16 cellular contexts compared by ENCODE assay signal in genomic region chr6:33292996-33293682, GRCh38. TPM values are rescaled to one million over a fixed set of nuclear protein-coding genes. Genes with fewer than 3 reads are reported as not detected.
DNase-seq lines count a peak whose midpoint lies in the region; ATAC-seq and TF ChIP-seq lines count a peak whose summit lies in the region.
"Had no signal": no experiment of that assay in that cellular context is flagged by ENCODE, and none has a peak within 500 bp of the region (broad histone marks: within the 10 kb centered on the region; RNA-seq: fewer than 3 reads in every experiment).

No MANE protein-coding gene starts in this region.

- H3K4me3 Mint-ChIP-seq in nephron: peak overlapping the region in 2 of 3 experiments; percentile 16 to 68
- H3K4me3 Mint-ChIP-seq: CD8-positive, alpha-beta T cell had no signal

- peaks cover 19% of the 10 kb centered on the region for H3K36me3 Mint-ChIP-seq in nephron (ENCODE audit: low read depth)

- H3K27me3 Mint-ChIP-seq in nephron (ENCODE audit: low read depth): no peaks in the 10 kb centered on the region

- no peak for TF ChIP-seq CTCF in nephron (IDR thresholded peaks at IDR 0.05; ENCODE audit: unreplicated experiment in 3 of 3)

- intact Hi-C loops in Right ventricle myocardium superior (cut with DNase I) (loop anchor here (10.0 kb wide), 1 partner anchor 122 kb away; the partner anchor contains the start of genes CUTA and PHF1), right cardiac atrium (cut with DNase I) (no loop called here)

- H3K9me3 ChIP-seq in right cardiac atrium (ENCODE audit: control insufficient read depth, low read length): no peaks in the 10 kb centered on the region

- no peak for ATAC-seq in Right ventricle myocardium superior (ENCODE audit: poor library complexity)
- ATAC-seq in right cardiac atrium: no peak
- no peak for ATAC-seq in HG02885 (IDR thresholded peaks at IDR 0.05; ENCODE audit: poor library complexity, unreplicated experiment)
- ATAC-seq: CD8-positive, alpha-beta T cell; PC-3 had no signal

- 81% methylated on average over 16 of the region's 16 CpGs for WGBS in right cardiac atrium

- no peak overlapping the region for H3K27ac ChIP-seq in right cardiac atrium (ENCODE audit: low read length)
- H3K27ac ChIP-seq: HL-60 had no signal

- H3K4me1 Mint-ChIP-seq in nephron: peaks cover 30% of the 10 kb centered on the region

- H3K9me3 Mint-ChIP-seq in nephron: no peaks in the 10 kb centered on the region
- H3K9me3 Mint-ChIP-seq: CD8-positive, alpha-beta T cell had no signal

- peaks cover 7% of the 10 kb centered on the region for H3K4me1 ChIP-seq in right cardiac atrium (ENCODE audit: control insufficient read depth, insufficient read depth, low read length)

- peak overlapping the region in 1 of 3 experiments; percentile 67 for H3K27ac Mint-ChIP-seq in nephron

- no peaks in the 10 kb centered on the region for H3K27me3 ChIP-seq in right cardiac atrium (ENCODE audit: control insufficient read depth, insufficient read depth)

- DNase-seq in Right ventricle myocardium superior (peak; percentile 17), right cardiac atrium (no peak), NCI-H1092 (lab: John Stamatoyannopoulos, UW) (no peak), HT-29 (ENCODE audit: low spot score) (no peak)
- DNase-seq: CD8-positive, alpha-beta T cell; DMS79; KG1; NCI-H1436; NCI-H2029; NCI-H510A; NCI-H774; PC-3 had no signal

- H3K4me3 ChIP-seq in right cardiac atrium (ENCODE audit: low read length): no peak overlapping the region

TF ChIP-seq in PFSK-1, 5 proteins besides CTCF, POLR2A, EP300 and RAD21:
- TF ChIP-seq TAF1 (IDR thresholded peaks at IDR 0.05; ENCODE audit: borderline replicate concordance, insufficient read depth, low read length) (no peak), POLR2AphosphoS5 (IDR thresholded peaks at IDR 0.05; ENCODE audit: low read depth, low read length) (peak; percentile 51)

RNA-seq across cellular contexts. Expression of gene PFDN6, which starts 3.7 kb away (rescaled TPM):
- 44.4 TPM for total RNA-seq in Right ventricle myocardium superior
- total RNA-seq in right cardiac atrium: 10 to 100 TPM; 44.4 to 60.0 (median 50.1) TPM
- 143 TPM for polyA plus RNA-seq in right cardiac atrium
- 94.4 TPM for polyA plus RNA-seq in PFSK-1 (2012; ENCODE audit: insufficient read length, low read depth)
- 86.8 and 90.7 TPM in 2 replicates for total RNA-seq in HT-29 (2014; rRNA removed; shearing (Covaris generic))

RNA-seq across cellular contexts. Expression of gene WDR46, which starts 4.1 kb away (rescaled TPM):
- total RNA-seq in Right ventricle myocardium superior (12.8 TPM), right cardiac atrium (10 to 100 TPM; 16.3 to 31.1 (median 18.5) TPM)
- 15.5 TPM for polyA plus RNA-seq in right cardiac atrium
- polyA plus RNA-seq in PFSK-1 (2012; ENCODE audit: insufficient read length, low read depth): 173 TPM
- total RNA-seq in HT-29 (2014; rRNA removed; shearing (Covaris generic)): 79.0 and 92.2 TPM in 2 replicates

RNA-seq across cellular contexts. Expression of gene RGL2, which starts 5.6 kb away (rescaled TPM):
- total RNA-seq in Right ventricle myocardium superior (60.5 TPM), right cardiac atrium (10 to 100 TPM; 47.6 to 56.3 (median 54.5) TPM)
- polyA plus RNA-seq in right cardiac atrium: 40.6 TPM
- 34.9 TPM for polyA plus RNA-seq in PFSK-1 (2012; ENCODE audit: insufficient read length, low read depth)
- total RNA-seq in HT-29 (2014; rRNA removed; shearing (Covaris generic)): 38.2 and 42.6 TPM in 2 replicates

RNA-seq across cellular contexts. Expression of gene B3GALT4, which starts 16.2 kb away (rescaled TPM):
- total RNA-seq in Right ventricle myocardium superior (8.3 TPM), right cardiac atrium (10 to 100 TPM in 2 of 4 donors, 1 to 10 TPM in 2; 9.7 to 10.2 (median 9.9) TPM)
- 11.0 TPM for polyA plus RNA-seq in right cardiac atrium
- polyA plus RNA-seq in PFSK-1 (2012; ENCODE audit: insufficient read length, low read depth): 0.75 TPM
- 10.6 and 14.1 TPM in 2 replicates for total RNA-seq in HT-29 (2014; rRNA removed; shearing (Covaris generic))

RNA-seq across cellular contexts. Expression of gene TAPBP, which starts 20.7 kb away (rescaled TPM):
- total RNA-seq in Right ventricle myocardium superior: 78.2 TPM
- 10 to 100 TPM; 85.1 to 91.6 (median 87.2) TPM for total RNA-seq in right cardiac atrium
- polyA plus RNA-seq in right cardiac atrium: 35.3 TPM
- 20.1 TPM for polyA plus RNA-seq in PFSK-1 (2012; ENCODE audit: insufficient read length, low read depth)
- total RNA-seq in HT-29 (2014; rRNA removed; shearing (Covaris generic)): 163 and 194 TPM in 2 replicates
